ENCODE assay signal across 23 cellular contexts in the genomic region with DNA sequence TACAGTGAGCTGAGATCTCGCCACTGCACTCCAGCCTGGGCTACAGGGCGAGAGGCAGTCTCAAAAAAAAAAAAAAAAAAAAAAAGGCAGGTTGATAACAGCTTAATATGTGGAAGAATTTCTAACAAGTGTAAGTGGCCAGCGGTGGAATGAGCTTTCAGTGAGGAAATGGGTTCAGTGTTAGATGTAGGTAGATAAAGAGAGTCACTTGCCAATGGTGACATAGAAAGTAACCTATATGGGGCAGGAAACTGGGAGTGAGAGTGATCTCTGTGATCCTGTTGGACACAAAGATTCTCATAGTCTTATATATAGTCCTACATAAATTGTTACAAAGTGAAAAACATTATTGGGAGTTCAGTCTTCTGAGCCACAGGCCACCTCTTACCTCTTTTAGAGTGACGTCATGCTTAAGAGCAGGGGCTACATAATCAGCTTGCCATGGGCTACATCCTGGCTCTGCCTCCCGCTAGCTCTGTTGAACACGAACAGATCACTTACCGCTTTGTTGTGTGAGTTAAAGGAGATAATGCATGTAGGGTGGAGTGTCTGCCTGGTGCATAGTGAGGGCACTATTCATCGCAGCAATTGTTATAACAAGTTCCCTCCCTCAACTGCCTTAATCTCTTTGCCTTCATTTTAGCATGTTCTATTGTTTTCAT.
"Had no signal": no experiment of that assay in that cellular context is flagged by ENCODE, and none has a peak within 500 bp of the region (broad histone marks: within the 10 kb centered on the region; RNA-seq: fewer than 3 reads in every experiment).

No MANE protein-coding gene starts in this region.

- H3K4me3 ChIP-seq: SJSA1, SK-N-MC had no signal

- H3K4me2 ChIP-seq: KMS-11 had no signal

- H3K9ac ChIP-seq: KMS-11 had no signal

- FAIRE-seq: HTR-8/SVneo, RCC 7860 had no signal

- DNase-seq: Kasumi-1, MM.1S, NCI-H1092 treated with DMSO at 0.1 percent for 48 hours, NCI-H1436, NCI-H187, NCI-H2029, NCI-H2081 treated with DMSO at 0.1 percent for 48 hours, NCI-H2171, NCI-H226, NCI-H446, NCI-H510A, NCI-H524 treated with DMSO at 0.1 percent for 48 hours, NCI-H69, NCI-H774, Right ventricle myocardium superior, RPMI8226, SIG-M5 had no signal

- H3K9me3 ChIP-seq: SJSA1 had no signal

- H3K36me3 ChIP-seq: SJSA1 had no signal

- H3K27ac ChIP-seq: HL-60, KMS-11, SJSA1, SK-N-MC had no signal

- H3K27me3 ChIP-seq: SJSA1 had no signal
